11 cellular contexts compared by ENCODE assay signal in genomic region chr5:60332244-60333018, GRCh38.
DNase-seq lines count a peak whose midpoint lies in the region; ATAC-seq and TF ChIP-seq lines count a peak whose summit lies in the region.
"Had no signal": no experiment of that assay in that cellular context is flagged by ENCODE, and none has a peak within 500 bp of the region (broad histone marks: within the 10 kb centered on the region; RNA-seq: fewer than 3 reads in every experiment).

No MANE protein-coding gene starts in this region.

- H3K4me2 ChIP-seq in Karpas-422 (ENCODE audit: low read depth, low read length, poor library complexity, severe bottlenecking) = no peak overlapping the region

- in situ Hi-C loops in astrocyte of the spinal cord (cut with HindIII; ENCODE audit: low sequenced_read_pairs) = no loop called here

- H3K9ac ChIP-seq in Karpas-422 (ENCODE audit: low read length) = no peak overlapping the region

- no peaks in the 10 kb centered on the region for H3K9me2 ChIP-seq in Karpas-422 (replicated peaks; ENCODE audit: insufficient read depth, low read length)

- ATAC-seq in activated T-cell treated with anti-CD3 and anti-CD28 coated beads, Interleukin-2, amount 50 U/mL, for 72 hours (replicated peaks in 1 of 2) = peak; percentile 58 to 60
- ATAC-seq in HG03469 (IDR thresholded peaks at IDR 0.05; ENCODE audit: unreplicated experiment) (peak; percentile 87), GM19397 (IDR thresholded peaks at IDR 0.05; ENCODE audit: unreplicated experiment) (no peak)

- no peak overlapping the region for H3K4me3 ChIP-seq in astrocyte of the spinal cord (ENCODE audit: low read depth, low read length)
- no peak overlapping the region for H3K4me3 ChIP-seq in Karpas-422 (ENCODE audit: low read length)

- no peaks in the 10 kb centered on the region for H3K27me3 Mint-ChIP-seq in activated T-cell treated with anti-CD3 and anti-CD28 coated beads, Interleukin-2, amount 50 U/mL, for 72 hours (ENCODE audit: low read depth)

- no peak overlapping the region for H3K27ac Mint-ChIP-seq in activated T-cell treated with anti-CD3 and anti-CD28 coated beads, Interleukin-2, amount 50 U/mL, for 72 hours

- H3K9me3 ChIP-seq in Karpas-422 (ENCODE audit: low read length) = no peaks in the 10 kb centered on the region

- no peaks in the 10 kb centered on the region for H3K36me3 ChIP-seq in Karpas-422 (ENCODE audit: insufficient read depth, low read length)

- TF ChIP-seq CTCF in astrocyte of the spinal cord (IDR thresholded peaks at IDR 0.05; ENCODE audit: low read depth, low read length) = no peak

- H3K36me3 Mint-ChIP-seq in activated T-cell treated with anti-CD3 and anti-CD28 coated beads, Interleukin-2, amount 50 U/mL, for 72 hours (ENCODE audit: insufficient read depth in 2 of 2) = peaks cover 0 to 2% of the 10 kb centered on the region in 2 donors

- H3K9me3 Mint-ChIP-seq in activated T-cell treated with anti-CD3 and anti-CD28 coated beads, Interleukin-2, amount 50 U/mL, for 72 hours = peaks cover 3 to 4% of the 10 kb centered on the region in 2 donors

- H3K27ac ChIP-seq in Karpas-422 (ENCODE audit: low read length) = no peak overlapping the region

- H3K79me2 ChIP-seq in Karpas-422 (ENCODE audit: low read length) = no peaks in the 10 kb centered on the region

- H3K4me1 Mint-ChIP-seq in activated T-cell treated with anti-CD3 and anti-CD28 coated beads, Interleukin-2, amount 50 U/mL, for 72 hours (ENCODE audit: low read depth) = no peaks in the 10 kb centered on the region

- no peak overlapping the region for H2AFZ ChIP-seq in Karpas-422 (ENCODE audit: low read length)

- peaks cover 6% of the 10 kb centered on the region; the same call in 1 of the 2 replicates for H4K20me1 ChIP-seq in Karpas-422 (ENCODE audit: insufficient read depth, low read depth, low read length)

- no peak overlapping the region for H3K4me3 Mint-ChIP-seq in activated T-cell treated with anti-CD3 and anti-CD28 coated beads, Interleukin-2, amount 50 U/mL, for 72 hours

- DNase-seq in activated T-cell treated with anti-CD3 and anti-CD28 coated beads, Interleukin-2, amount 50 U/mL, for 72 hours = no peak
- no peak for DNase-seq in activated T-cell treated with anti-CD3 and anti-CD28 coated beads, Interleukin-2, amount 50 U/mL, for 1 hour
- peak; percentile 45 for DNase-seq in astrocyte of the spinal cord (ENCODE audit: low read depth, low spot score)
- no peak for DNase-seq in DMS 273 treated with DMSO at 0.1 percent for 48 hours (lab: John Stamatoyannopoulos, UW)
- no peak for DNase-seq in Karpas-422
- DNase-seq in midbrain (lab: John Stamatoyannopoulos, UW) = no peak
- DNase-seq: ACHN; activated CD8-positive, alpha-beta memory T cell treated with anti-CD3 and anti-CD28 coated beads for 24 hours; NCI-H1092 treated with DMSO at 0.1 percent for 48 hours had no signal

- no peaks in the 10 kb centered on the region for H3K27me3 ChIP-seq in Karpas-422 (ENCODE audit: low read length)

- H3K4me1 ChIP-seq in Karpas-422 (ENCODE audit: low read length) = no peaks in the 10 kb centered on the region
